In genomic region chr16:29995330-29995910, GRCh38 we compare ENCODE assay signal across 1 cellular context.
TF ChIP-seq lines count a peak whose summit lies in the region.

A gene with protein sequence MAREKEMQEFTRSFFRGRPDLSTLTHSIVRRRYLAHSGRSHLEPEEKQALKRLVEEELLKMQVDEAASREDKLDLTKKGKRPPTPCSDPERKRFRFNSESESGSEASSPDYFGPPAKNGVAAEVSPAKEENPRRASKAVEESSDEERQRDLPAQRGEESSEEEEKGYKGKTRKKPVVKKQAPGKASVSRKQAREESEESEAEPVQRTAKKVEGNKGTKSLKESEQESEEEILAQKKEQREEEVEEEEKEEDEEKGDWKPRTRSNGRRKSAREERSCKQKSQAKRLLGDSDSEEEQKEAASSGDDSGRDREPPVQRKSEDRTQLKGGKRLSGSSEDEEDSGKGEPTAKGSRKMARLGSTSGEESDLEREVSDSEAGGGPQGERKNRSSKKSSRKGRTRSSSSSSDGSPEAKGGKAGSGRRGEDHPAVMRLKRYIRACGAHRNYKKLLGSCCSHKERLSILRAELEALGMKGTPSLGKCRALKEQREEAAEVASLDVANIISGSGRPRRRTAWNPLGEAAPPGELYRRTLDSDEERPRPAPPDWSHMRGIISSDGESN (minus strand): TSS chr16:29995617. CDS start chr16:29995605, 12 bp downstream.

TF ChIP-seq in HepG2, 621 proteins besides CTCF, POLR2A, EP300 and RAD21 (continued from another document and continues in another):
- TF ChIP-seq ZNF646 (CRISPR knock-in tag; IDR thresholded peaks at IDR 0.05) (no peak), RXRB (CRISPR knock-in tag; IDR thresholded peaks at IDR 0.05; ENCODE audit: borderline replicate concordance) (no peak), ZNF562 (CRISPR knock-in tag; IDR thresholded peaks at IDR 0.05; ENCODE audit: borderline replicate concordance) (no peak), ZNF749 (CRISPR knock-in tag; IDR thresholded peaks at IDR 0.05; ENCODE audit: borderline replicate concordance) (0 out of 2 replicates have a peak, but pooled peaks have one; percentile 6), SP140L (CRISPR knock-in tag; IDR thresholded peaks at IDR 0.05; ENCODE audit: borderline replicate concordance) (peak; percentile 53; the same call in 1 of the 2 replicates), ZNF432 (CRISPR knock-in tag; IDR thresholded peaks at IDR 0.05; ENCODE audit: borderline replicate concordance) (no peak), TFDP1 (CRISPR knock-in tag; IDR thresholded peaks at IDR 0.05; ENCODE audit: borderline replicate concordance) (peak; percentile 97), ZNF558 (CRISPR knock-in tag; IDR thresholded peaks at IDR 0.05; ENCODE audit: borderline replicate concordance) (peak; percentile 97), THAP11 (CRISPR knock-in tag; IDR thresholded peaks at IDR 0.05) (no peak), RCOR2 (CRISPR knock-in tag; IDR thresholded peaks at IDR 0.05) (0 out of 2 replicates have a peak, but pooled peaks have one; percentile 7), SATB2 (CRISPR knock-in tag; IDR thresholded peaks at IDR 0.05) (peak; percentile 87; the same call in 1 of the 2 replicates), PPARG (CRISPR knock-in tag; conservative IDR thresholded peaks at IDR 0.05) (no peak; the same call in 1 of the 2 replicates), SALL1 (CRISPR knock-in tag; IDR thresholded peaks at IDR 0.05) (peak; percentile 34), NR3C1 (CRISPR knock-in tag; IDR thresholded peaks at IDR 0.05) (0 out of 2 replicates have a peak, but pooled peaks have one; percentile 6), ZSCAN29 (CRISPR knock-in tag; conservative IDR thresholded peaks at IDR 0.05) (no peak), EZH2 (conservative IDR thresholded peaks at IDR 0.05; ENCODE audit: low read depth, low read length) (no peak), ZNF275 (CRISPR knock-in tag; IDR thresholded peaks at IDR 0.05; ENCODE audit: borderline replicate concordance) (peak; percentile 94), ZNF747 (CRISPR knock-in tag; IDR thresholded peaks at IDR 0.05; ENCODE audit: borderline replicate concordance) (peak; percentile 74), PHF5A (CRISPR knock-in tag; IDR thresholded peaks at IDR 0.05; ENCODE audit: low read depth, unreplicated experiment) (no peak), TBX2 (CRISPR knock-in tag; IDR thresholded peaks at IDR 0.05; ENCODE audit: borderline replicate concordance) (peak; percentile 47; the same call in 1 of the 2 replicates), ZBTB42 (CRISPR knock-in tag; IDR thresholded peaks at IDR 0.05) (0 out of 2 replicates have a peak, but pooled peaks have one; percentile 9), HMGXB3 (CRISPR knock-in tag; IDR thresholded peaks at IDR 0.05; ENCODE audit: borderline replicate concordance) (peak; percentile 77; the same call in 1 of the 2 replicates), PLSCR1 (CRISPR knock-in tag; IDR thresholded peaks at IDR 0.05; ENCODE audit: borderline replicate concordance) (0 out of 2 replicates have a peak, but pooled peaks have one; percentile 94), ASH2L (IDR thresholded peaks at IDR 0.05; ENCODE audit: insufficient read length, low read depth, low read length) (no peak), ZNF768 (CRISPR knock-in tag; IDR thresholded peaks at IDR 0.05) (peak; percentile 52), ZHX1 (CRISPR knock-in tag; IDR thresholded peaks at IDR 0.05; ENCODE audit: low read depth) (no peak)
- TF ChIP-seq, protein P1, sequence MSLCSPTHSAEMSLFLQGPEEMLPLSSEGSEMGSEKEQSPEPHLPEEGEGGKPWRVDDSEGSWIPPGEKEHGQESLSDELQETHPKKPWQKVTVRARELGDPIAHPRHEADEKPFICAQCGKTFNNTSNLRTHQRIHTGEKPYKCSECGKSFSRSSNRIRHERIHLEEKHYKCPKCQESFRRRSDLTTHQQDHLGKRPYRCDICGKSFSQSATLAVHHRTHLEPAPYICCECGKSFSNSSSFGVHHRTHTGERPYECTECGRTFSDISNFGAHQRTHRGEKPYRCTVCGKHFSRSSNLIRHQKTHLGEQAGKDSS (CRISPR knock-in tag; IDR thresholded peaks at IDR 0.05; ENCODE audit: borderline replicate concordance, low read depth): 0 out of 2 replicates have a peak, but pooled peaks have one; percentile 43
- TF ChIP-seq, protein P2, sequence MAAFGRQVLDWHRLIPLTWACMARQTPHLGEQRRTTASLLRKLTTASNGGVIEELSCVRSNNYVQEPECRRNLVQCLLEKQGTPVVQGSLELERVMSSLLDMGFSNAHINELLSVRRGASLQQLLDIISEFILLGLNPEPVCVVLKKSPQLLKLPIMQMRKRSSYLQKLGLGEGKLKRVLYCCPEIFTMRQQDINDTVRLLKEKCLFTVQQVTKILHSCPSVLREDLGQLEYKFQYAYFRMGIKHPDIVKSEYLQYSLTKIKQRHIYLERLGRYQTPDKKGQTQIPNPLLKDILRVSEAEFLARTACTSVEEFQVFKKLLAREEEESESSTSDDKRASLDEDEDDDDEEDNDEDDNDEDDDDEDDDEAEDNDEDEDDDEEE (CRISPR knock-in tag; IDR thresholded peaks at IDR 0.05): peak; percentile 76; the same call in 1 of the 2 replicates
- TF ChIP-seq, protein P3, sequence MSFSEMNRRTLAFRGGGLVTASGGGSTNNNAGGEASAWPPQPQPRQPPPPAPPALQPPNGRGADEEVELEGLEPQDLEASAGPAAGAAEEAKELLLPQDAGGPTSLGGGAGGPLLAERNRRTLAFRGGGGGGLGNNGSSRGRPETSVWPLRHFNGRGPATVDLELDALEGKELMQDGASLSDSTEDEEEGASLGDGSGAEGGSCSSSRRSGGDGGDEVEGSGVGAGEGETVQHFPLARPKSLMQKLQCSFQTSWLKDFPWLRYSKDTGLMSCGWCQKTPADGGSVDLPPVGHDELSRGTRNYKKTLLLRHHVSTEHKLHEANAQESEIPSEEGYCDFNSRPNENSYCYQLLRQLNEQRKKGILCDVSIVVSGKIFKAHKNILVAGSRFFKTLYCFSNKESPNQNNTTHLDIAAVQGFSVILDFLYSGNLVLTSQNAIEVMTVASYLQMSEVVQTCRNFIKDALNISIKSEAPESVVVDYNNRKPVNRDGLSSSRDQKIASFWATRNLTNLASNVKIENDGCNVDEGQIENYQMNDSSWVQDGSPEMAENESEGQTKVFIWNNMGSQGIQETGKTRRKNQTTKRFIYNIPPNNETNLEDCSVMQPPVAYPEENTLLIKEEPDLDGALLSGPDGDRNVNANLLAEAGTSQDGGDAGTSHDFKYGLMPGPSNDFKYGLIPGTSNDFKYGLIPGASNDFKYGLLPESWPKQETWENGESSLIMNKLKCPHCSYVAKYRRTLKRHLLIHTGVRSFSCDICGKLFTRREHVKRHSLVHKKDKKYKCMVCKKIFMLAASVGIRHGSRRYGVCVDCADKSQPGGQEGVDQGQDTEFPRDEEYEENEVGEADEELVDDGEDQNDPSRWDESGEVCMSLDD (CRISPR knock-in tag; IDR thresholded peaks at IDR 0.05; ENCODE audit: borderline replicate concordance): peak; percentile 67; the same call in 1 of the 2 replicates
